7 cellular contexts compared by ENCODE assay signal in genomic region chr22:29883045-29883830, GRCh38.
DNase-seq lines count a peak whose midpoint lies in the region; ATAC-seq and TF ChIP-seq lines count a peak whose summit lies in the region.

Gene MTMR3 (plus strand): TSS chr22:29883174. CDS start chr22:29971060, 87,886 bp downstream.

- no peaks in the 10 kb centered on the region for H3K36me3 ChIP-seq in iPS-20b (ENCODE audit: insufficient read depth, low read depth, low read length)

- H3K9me3 ChIP-seq in iPS-20b (ENCODE audit: insufficient read depth, low read depth, low read length), result no peaks in the 10 kb centered on the region

- H3K9ac ChIP-seq in iPS-20b (ENCODE audit: low read depth, low read length), result peak within 1 kb of the TSS; percentile 77; the same call in 1 of the 2 replicates

- ATAC-seq in GM18502 (IDR thresholded peaks at IDR 0.05; ENCODE audit: poor library complexity, unreplicated experiment), result peak; percentile 77
- ATAC-seq in HG02943 (IDR thresholded peaks at IDR 0.05; ENCODE audit: low read depth, unreplicated experiment), result peak; percentile 60

- H3K27me3 ChIP-seq in iPS-20b (ENCODE audit: insufficient read depth, low read length), result no peaks in the 10 kb centered on the region

- H3K4me3 ChIP-seq in iPS-20b (ENCODE audit: low read length) (peak within 1 kb of the TSS; percentile 68), skin epidermis (peak within 1 kb of the TSS; percentile 73 to 99 (median 96))

- in situ Hi-C loops in T47D (cut with HindIII; ENCODE audit: low pct_unique_long_range_greater_than_20kb, low sequenced_read_pairs), result no loop called here

- peak; percentile 65 for TF ChIP-seq CTCF in VCaP (conservative IDR thresholded peaks at IDR 0.05)

- DNase-seq in NCI-H2107 treated with DMSO at 0.1 percent for 48 hours (lab: John Stamatoyannopoulos, UW; ENCODE audit: unreplicated experiment) (peak; percentile 69), T47D (ENCODE audit: low read depth in 1 of 2, low spot score in 1 of 2) (peak; percentile 41 to 90)

- H3K4me1 ChIP-seq in iPS-20b (ENCODE audit: insufficient read depth, low read length), result peaks cover 13% of the 10 kb centered on the region

- peak within 1 kb of the TSS; percentile 94 for H3K27ac ChIP-seq in VCaP
- no peak within 1 kb of the TSS for H3K27ac ChIP-seq in iPS-20b (ENCODE audit: low read length)
- peak within 1 kb of the TSS; percentile 89 to 99 (median 97) for H3K27ac ChIP-seq in skin epidermis
